19 cellular contexts compared by ENCODE assay signal in genomic region chr5:171397599-171397998, GRCh38. TPM values are rescaled to one million over a fixed set of nuclear protein-coding genes. Genes with fewer than 3 reads are reported as not detected.
DNase-seq lines count a peak whose midpoint lies in the region; ATAC-seq and TF ChIP-seq lines count a peak whose summit lies in the region.
"Had no signal": no experiment of that assay in that cellular context is flagged by ENCODE, and none has a peak within 500 bp of the region (broad histone marks: within the 10 kb centered on the region; RNA-seq: fewer than 3 reads in every experiment).

No MANE protein-coding gene starts in this region.

- H3K36me3 ChIP-seq in mesenchymal stem cell (ENCODE audit: control insufficient read depth in 1 of 2, insufficient read depth in 2 of 2, low read depth in 1 of 2, low read length in 2 of 2): peaks cover 47 to 93% of the 10 kb centered on the region in 2 experiments

- no peaks in the 10 kb centered on the region for H3K9me3 Mint-ChIP-seq in activated T-cell treated with anti-CD3 and anti-CD28 coated beads, Interleukin-2, amount 50 U/mL, for 24 hours
- H3K9me3 Mint-ChIP-seq in CD4-positive, alpha-beta T cell: no peaks in the 10 kb centered on the region
- peaks cover 4% of the 10 kb centered on the region; the same call in 1 of the 2 replicates for H3K9me3 Mint-ChIP-seq in WTC11

- H3K14ac ChIP-seq in mesenchymal stem cell (ENCODE audit: low read length in 2 of 2): no peak overlapping the region

- peak overlapping the region; percentile 97 for H3K4me3 Mint-ChIP-seq in activated T-cell treated with anti-CD3 and anti-CD28 coated beads, Interleukin-2, amount 50 U/mL, for 24 hours
- no peak overlapping the region for H3K4me3 Mint-ChIP-seq in CD4-positive, alpha-beta T cell
- H3K4me3 Mint-ChIP-seq in WTC11: peak overlapping the region; percentile 18; the same call in 1 of the 2 replicates
- H3K4me3 Mint-ChIP-seq: CD14-positive monocyte had no signal

- no peak overlapping the region for H2BK120ac ChIP-seq in mesenchymal stem cell (ENCODE audit: low read depth, low read length)

- H3K4ac ChIP-seq in mesenchymal stem cell (ENCODE audit: low read depth in 1 of 2, low read length in 2 of 2): no peak overlapping the region

- H2BK12ac ChIP-seq in mesenchymal stem cell (ENCODE audit: low read length in 2 of 2): no peak overlapping the region

- no peaks in the 10 kb centered on the region for H3K27me3 ChIP-seq in CD4-positive, alpha-beta T cell (ENCODE audit: control insufficient read depth, insufficient read depth, low read length)
- no peaks in the 10 kb centered on the region for H3K27me3 ChIP-seq in mesenchymal stem cell (ENCODE audit: control insufficient read depth in 1 of 2, insufficient read depth in 1 of 2, low read length in 2 of 2)

- H2BK15ac ChIP-seq in mesenchymal stem cell (ENCODE audit: low read depth, poor library complexity, severe bottlenecking): no peak overlapping the region

- no peak overlapping the region for H3K23ac ChIP-seq in mesenchymal stem cell (ENCODE audit: low read length in 2 of 2)

- TF ChIP-seq CTCF in CD4-positive, alpha-beta T cell (IDR thresholded peaks at IDR 0.05): no peak
- TF ChIP-seq CTCF in WTC11 (IDR thresholded peaks at IDR 0.05) (no peak), fibroblast of the aortic adventitia (IDR thresholded peaks at IDR 0.05; ENCODE audit: insufficient read depth, low read length) (no peak)

- H3K79me1 ChIP-seq in mesenchymal stem cell (replicated peaks; ENCODE audit: low read length, poor library complexity, severe bottlenecking): no peaks in the 10 kb centered on the region

- H3K27me3 Mint-ChIP-seq in activated T-cell treated with anti-CD3 and anti-CD28 coated beads, Interleukin-2, amount 50 U/mL, for 24 hours: no peaks in the 10 kb centered on the region
- no peaks in the 10 kb centered on the region for H3K27me3 Mint-ChIP-seq in CD4-positive, alpha-beta T cell
- H3K27me3 Mint-ChIP-seq in WTC11 (ENCODE audit: low read depth): no peaks in the 10 kb centered on the region

- no peak for ATAC-seq in CD4-positive, alpha-beta T cell (ENCODE audit: poor library complexity)
- ATAC-seq in WTC11 (no peak), HG03354 (IDR thresholded peaks at IDR 0.05; ENCODE audit: poor library complexity, severe bottlenecking, unreplicated experiment) (no peak)
- ATAC-seq: HCT116 had no signal

- no peak overlapping the region for H4K91ac ChIP-seq in mesenchymal stem cell (ENCODE audit: low read length)

- no peak overlapping the region for H3K27ac ChIP-seq in CD4-positive, alpha-beta T cell (ENCODE audit: low read depth, low read length)
- H3K27ac ChIP-seq in mesenchymal stem cell (ENCODE audit: low read length, poor library complexity, severe bottlenecking): no peak overlapping the region

- POLR2A ChIA-PET in CD4-positive, alpha-beta T cell (lab: Charles Lee): no interaction called here
- POLR2A ChIA-PET in WTC11 (lab: Charles Lee): no interaction called here

- H3K4me3 ChIP-seq in fibroblast of the aortic adventitia (ENCODE audit: low read depth, low read length) (no peak overlapping the region), mesenchymal stem cell (ENCODE audit: insufficient read depth in 1 of 2, low read depth in 1 of 2, low read length in 2 of 2) (no peak overlapping the region)

- intact Hi-C loops in CD4-positive, alpha-beta T cell (cut with DNase I, micrococcal nuclease): no loop called here

- H3K9me3 ChIP-seq in CD4-positive, alpha-beta T cell (ENCODE audit: control insufficient read depth, low read length): no peaks in the 10 kb centered on the region
- H3K9me3 ChIP-seq in mesenchymal stem cell (ENCODE audit: control insufficient read depth, low read length): no peaks in the 10 kb centered on the region

- no peak overlapping the region for H2AK5ac ChIP-seq in mesenchymal stem cell (ENCODE audit: low read length, severe bottlenecking)

- peaks cover 78% of the 10 kb centered on the region for H3K4me1 Mint-ChIP-seq in activated T-cell treated with anti-CD3 and anti-CD28 coated beads, Interleukin-2, amount 50 U/mL, for 24 hours (ENCODE audit: low read depth)
- peaks cover 53% of the 10 kb centered on the region for H3K4me1 Mint-ChIP-seq in CD4-positive, alpha-beta T cell (ENCODE audit: low read depth)
- peaks cover 69% of the 10 kb centered on the region for H3K4me1 Mint-ChIP-seq in WTC11

- peaks cover 96% of the 10 kb centered on the region for H3K36me3 Mint-ChIP-seq in activated T-cell treated with anti-CD3 and anti-CD28 coated beads, Interleukin-2, amount 50 U/mL, for 24 hours (ENCODE audit: low read depth)
- peaks cover 95% of the 10 kb centered on the region for H3K36me3 Mint-ChIP-seq in CD4-positive, alpha-beta T cell (ENCODE audit: low read depth)
- H3K36me3 Mint-ChIP-seq in WTC11: peaks cover 93% of the 10 kb centered on the region

- 99% methylated on average over 4 of the region's 4 CpGs for WGBS in mesenchymal stem cell

- no peak overlapping the region for H3K4me2 ChIP-seq in mesenchymal stem cell (ENCODE audit: low read length, poor library complexity, severe bottlenecking)

- H3K18ac ChIP-seq in mesenchymal stem cell (ENCODE audit: low read depth in 1 of 2, low read length in 2 of 2): no peak overlapping the region

- H3K4me1 ChIP-seq in mesenchymal stem cell (ENCODE audit: control insufficient read depth, insufficient read depth, low read depth, low read length): peaks cover 1% of the 10 kb centered on the region

- H3K9ac ChIP-seq in mesenchymal stem cell (ENCODE audit: low read length): no peak overlapping the region

- no peak overlapping the region for H2BK5ac ChIP-seq in mesenchymal stem cell (ENCODE audit: low read depth, low read length, poor library complexity, severe bottlenecking)

- CTCF ChIA-PET in CD4-positive, alpha-beta T cell (lab: Charles Lee): no interaction called here
- CTCF ChIA-PET in WTC11 (lab: Charles Lee): no interaction called here

- DNase-seq in activated T-cell treated with anti-CD3 and anti-CD28 coated beads, Interleukin-2, amount 50 U/mL, for 24 hours: no peak
- no peak for DNase-seq in activated T-cell treated with anti-CD3 and anti-CD28 coated beads, Interleukin-2, amount 50 U/mL, for 1 hour
- no peak for DNase-seq in CD4-positive, alpha-beta T cell
- DNase-seq in WTC11 (ENCODE audit: low spot score): no peak
- peak; percentile 40 for DNase-seq in fibroblast of the aortic adventitia (ENCODE audit: low read depth)
- no peak for DNase-seq in mesenchymal stem cell
- DNase-seq in medulla oblongata (ENCODE audit: extremely low spot score): no peak
- DNase-seq: Caco-2; KBM-7; NCI-H1092 treated with DMSO at 0.1 percent for 48 hours; NCI-H1694; NCI-H2107; NCI-H526 treated with DMSO at 0.1 percent for 48 hours; NK-92 treated with Interleukin-12 subunit alpha and Interleukin-12 subunit beta, amount 100 ng/mL, for 24 hours; PC-3 had no signal

- H4K8ac ChIP-seq in mesenchymal stem cell (ENCODE audit: low read length): no peak overlapping the region

- no peak overlapping the region for H2AFZ ChIP-seq in mesenchymal stem cell (ENCODE audit: low read depth, low read length)

- H3K27ac Mint-ChIP-seq in activated T-cell treated with anti-CD3 and anti-CD28 coated beads, Interleukin-2, amount 50 U/mL, for 24 hours: peak overlapping the region; percentile 89
- H3K27ac Mint-ChIP-seq in CD4-positive, alpha-beta T cell: peak overlapping the region; percentile 30
- H3K27ac Mint-ChIP-seq in WTC11: no peak overlapping the region

TF ChIP-seq in WTC11, 78 proteins besides CTCF, POLR2A, EP300 and RAD21 (continues in another document):
- no peak for TF ChIP-seq ATF1 (CRISPR knock-in tag; IDR thresholded peaks at IDR 0.05)
- no peak for TF ChIP-seq ARID4B (CRISPR knock-in tag; IDR thresholded peaks at IDR 0.05; ENCODE audit: borderline replicate concordance)
- no peak for TF ChIP-seq HMGA2 (CRISPR knock-in tag; IDR thresholded peaks at IDR 0.05)
- no peak for TF ChIP-seq KAT7 (CRISPR knock-in tag; IDR thresholded peaks at IDR 0.05; ENCODE audit: borderline replicate concordance)
- TF ChIP-seq ZNF396 (CRISPR knock-in tag; IDR thresholded peaks at IDR 0.05; ENCODE audit: borderline replicate concordance): no peak

RNA-seq across cellular contexts. Expression of gene NPM1, which starts 9.9 kb away (rescaled TPM):
- 1,000 to 10,000 TPM; 1,243 to 1,379 TPM for total RNA-seq in CD4-positive, alpha-beta T cell
- total RNA-seq in WTC11 (2021) (3,469 to 3,530 TPM (median 3,528 TPM) in 3 replicates), fibroblast of the aortic adventitia (ENCODE audit: low replicate concordance) (1,373 and 6,496 TPM in 2 replicates)
- 1,355 TPM for polyA plus RNA-seq in mesenchymal stem cell (2013, experiment 1 of 2)
- 1,330 TPM for polyA plus RNA-seq in mesenchymal stem cell (2013, experiment 2 of 2)

RNA-seq across cellular contexts. Expression of gene FGF18, which starts 21.8 kb away (rescaled TPM):
- under 1 TPM; 0.31 to 0.33 TPM for total RNA-seq in CD4-positive, alpha-beta T cell
- total RNA-seq in WTC11 (2021): 0.72 to 1.4 TPM (median 0.87 TPM) in 3 replicates
- total RNA-seq in fibroblast of the aortic adventitia (ENCODE audit: low replicate concordance): 0.54 TPM in 1 of 2 replicates, not detected in the other
- 0.12 TPM for polyA plus RNA-seq in mesenchymal stem cell (2013, experiment 1 of 2)
- 0.04 TPM for polyA plus RNA-seq in mesenchymal stem cell (2013, experiment 2 of 2)
- total RNA-seq: M059J had no signal
- polyA plus RNA-seq: CD14-positive monocyte had no signal
